Comparison of ENCODE assay signal across 7 cellular contexts in the genomic region with DNA sequence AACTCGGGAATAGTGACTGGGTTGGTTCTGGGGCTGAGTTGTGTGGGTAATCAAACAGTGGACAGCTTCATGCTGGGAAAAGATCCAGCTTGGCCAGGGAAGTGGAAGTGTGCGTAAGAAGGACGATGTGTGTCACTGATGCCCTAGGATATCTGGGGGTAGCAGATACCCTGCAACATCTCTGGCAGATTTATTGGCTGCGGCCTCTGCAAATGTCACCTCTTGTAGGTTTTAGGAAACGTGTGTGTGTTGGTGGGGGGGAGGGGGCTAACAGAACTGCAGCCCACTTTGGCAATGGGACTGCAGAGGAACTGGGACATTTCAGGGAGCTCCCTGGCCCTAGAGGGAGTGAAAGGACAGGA. TPM values are rescaled to one million over a fixed set of nuclear protein-coding genes. Genes with fewer than 3 reads are reported as not detected.
DNase-seq lines count a peak whose midpoint lies in the region; ATAC-seq lines count a peak whose summit lies in the region.

No MANE protein-coding gene starts in this region.

- peak overlapping the region; percentile 74; the same call in 1 of the 2 replicates for H3K4me3 ChIP-seq in HUES48 (ENCODE audit: low read depth, low read length)
- H3K4me3 ChIP-seq in iPS-18a (ENCODE audit: low read length), result peak overlapping the region; percentile 53

- peaks cover 8% of the 10 kb centered on the region for H3K36me3 Mint-ChIP-seq in activated T-helper 1 cell treated with anti-CD3 and anti-CD28 coated beads, Interleukin-12 subunit alpha, Interleukin-12 subunit beta, Interleukin-2, Interleukin-4 antibody, amounts not matched to agents 30 ng/mL and 10 ng/mL and 1 ng/mL, durations not matched to agents 14 hours and 24 hours and 36 hours (ENCODE audit: low read depth)
- no peaks in the 10 kb centered on the region for H3K36me3 Mint-ChIP-seq in stimulated activated memory B cell treated with anti-CD40 and anti-IgM and Interleukin-4, amounts not matched to agents 10 μg/mL and 1 μg/mL and 100 μg/mL, for 72 hours

- no peaks in the 10 kb centered on the region for H3K9me3 Mint-ChIP-seq in activated T-helper 1 cell treated with anti-CD3 and anti-CD28 coated beads, Interleukin-12 subunit alpha, Interleukin-12 subunit beta, Interleukin-2, Interleukin-4 antibody, amounts not matched to agents 30 ng/mL and 10 ng/mL and 1 ng/mL, durations not matched to agents 14 hours and 24 hours and 36 hours
- H3K9me3 Mint-ChIP-seq in stimulated activated memory B cell treated with anti-CD40 and anti-IgM and Interleukin-4, amounts not matched to agents 10 μg/mL and 1 μg/mL and 100 μg/mL, for 72 hours, result no peaks in the 10 kb centered on the region

- H3K27ac ChIP-seq in HUES48 (ENCODE audit: low read depth, low read length), result no peak overlapping the region
- H3K27ac ChIP-seq in iPS-18a (ENCODE audit: low read length), result no peak overlapping the region

- intact Hi-C loops in activated T-helper 1 cell treated with anti-CD3 and anti-CD28 coated beads, Interleukin-12 subunit alpha, Interleukin-12 subunit beta, Interleukin-2, Interleukin-4 antibody, amounts not matched to agents 30 ng/mL and 10 ng/mL and 1 ng/mL, durations not matched to agents 14 hours and 24 hours and 36 hours (cut with micrococcal nuclease), result loop anchor here (10.0 kb wide), 2 partner anchors 1371 to 1461 kb away; a partner anchor contains a TSS

- H3K4me1 Mint-ChIP-seq in activated T-helper 1 cell treated with anti-CD3 and anti-CD28 coated beads, Interleukin-12 subunit alpha, Interleukin-12 subunit beta, Interleukin-2, Interleukin-4 antibody, amounts not matched to agents 30 ng/mL and 10 ng/mL and 1 ng/mL, durations not matched to agents 14 hours and 24 hours and 36 hours (ENCODE audit: low read depth), result peaks cover 39% of the 10 kb centered on the region
- peaks cover 58% of the 10 kb centered on the region for H3K4me1 Mint-ChIP-seq in stimulated activated memory B cell treated with anti-CD40 and anti-IgM and Interleukin-4, amounts not matched to agents 10 μg/mL and 1 μg/mL and 100 μg/mL, for 72 hours

- ATAC-seq in stimulated activated memory B cell treated with anti-CD40 and anti-IgM and Interleukin-4, amounts not matched to agents 10 μg/mL and 1 μg/mL and 100 μg/mL, for 72 hours, result no peak
- no peak for ATAC-seq in HG03159 (IDR thresholded peaks at IDR 0.05; ENCODE audit: unreplicated experiment)

- H3K36me3 ChIP-seq in HUES48 (ENCODE audit: control insufficient read depth, insufficient read depth, low read length) (no peaks in the 10 kb centered on the region), iPS-18a (ENCODE audit: control insufficient read depth, low read depth, low read length) (no peaks in the 10 kb centered on the region)

- H3K27ac Mint-ChIP-seq in activated T-helper 1 cell treated with anti-CD3 and anti-CD28 coated beads, Interleukin-12 subunit alpha, Interleukin-12 subunit beta, Interleukin-2, Interleukin-4 antibody, amounts not matched to agents 30 ng/mL and 10 ng/mL and 1 ng/mL, durations not matched to agents 14 hours and 24 hours and 36 hours, result peak overlapping the region; percentile 81
- H3K27ac Mint-ChIP-seq in stimulated activated memory B cell treated with anti-CD40 and anti-IgM and Interleukin-4, amounts not matched to agents 10 μg/mL and 1 μg/mL and 100 μg/mL, for 72 hours, result peak overlapping the region; percentile 94

- no peak for DNase-seq in activated T-helper 1 cell treated with anti-CD3 and anti-CD28 coated beads, Interleukin-12 subunit alpha, Interleukin-12 subunit beta, Interleukin-2, Interleukin-4 antibody, amounts not matched to agents 30 ng/mL and 10 ng/mL and 1 ng/mL, durations not matched to agents 14 hours and 24 hours and 36 hours (ENCODE audit: low spot score)
- no peak for DNase-seq in NCI-H526 (lab: John Stamatoyannopoulos, UW)
- DNase-seq in activated effector memory CD4-positive, alpha-beta T cell treated with Interleukin-2 at 50 U/mL for 16 hours, result no peak

- no peak overlapping the region for H3K9ac ChIP-seq in HUES48 (ENCODE audit: low read depth, low read length)
- H3K9ac ChIP-seq in iPS-18a (ENCODE audit: low read length), result peak overlapping the region; percentile 45

- H3K27me3 ChIP-seq in HUES48 (ENCODE audit: control insufficient read depth, insufficient read depth, low read length) (peaks cover 37% of the 10 kb centered on the region), iPS-18a (ENCODE audit: control insufficient read depth, insufficient read depth, low read length) (peaks cover 47% of the 10 kb centered on the region)

- H3K4me1 ChIP-seq in HUES48 (ENCODE audit: control insufficient read depth, insufficient read depth, low read length), result peaks cover 44% of the 10 kb centered on the region
- H3K4me1 ChIP-seq in iPS-18a (ENCODE audit: control insufficient read depth, low read depth, low read length), result peaks cover 31% of the 10 kb centered on the region

- peaks cover 20% of the 10 kb centered on the region for H3K27me3 Mint-ChIP-seq in activated T-helper 1 cell treated with anti-CD3 and anti-CD28 coated beads, Interleukin-12 subunit alpha, Interleukin-12 subunit beta, Interleukin-2, Interleukin-4 antibody, amounts not matched to agents 30 ng/mL and 10 ng/mL and 1 ng/mL, durations not matched to agents 14 hours and 24 hours and 36 hours (ENCODE audit: insufficient read depth)
- H3K27me3 Mint-ChIP-seq in stimulated activated memory B cell treated with anti-CD40 and anti-IgM and Interleukin-4, amounts not matched to agents 10 μg/mL and 1 μg/mL and 100 μg/mL, for 72 hours, result no peaks in the 10 kb centered on the region

- peak overlapping the region; percentile 87 for H3K4me3 Mint-ChIP-seq in activated T-helper 1 cell treated with anti-CD3 and anti-CD28 coated beads, Interleukin-12 subunit alpha, Interleukin-12 subunit beta, Interleukin-2, Interleukin-4 antibody, amounts not matched to agents 30 ng/mL and 10 ng/mL and 1 ng/mL, durations not matched to agents 14 hours and 24 hours and 36 hours
- H3K4me3 Mint-ChIP-seq in stimulated activated memory B cell treated with anti-CD40 and anti-IgM and Interleukin-4, amounts not matched to agents 10 μg/mL and 1 μg/mL and 100 μg/mL, for 72 hours, result peak overlapping the region; percentile 92

- H3K9me3 ChIP-seq in HUES48 (ENCODE audit: control insufficient read depth, insufficient read depth, low read length) (no peaks in the 10 kb centered on the region), iPS-18a (ENCODE audit: control insufficient read depth, low read depth, low read length) (no peaks in the 10 kb centered on the region)

RNA-seq across cellular contexts. Expression of gene AGAP3, which starts 1.0 kb away (rescaled TPM):
- 52.9 and 58.0 TPM in 2 replicates for total RNA-seq in activated T-helper 1 cell treated with anti-CD3 and anti-CD28 coated beads, Interleukin-12 subunit alpha, Interleukin-12 subunit beta, Interleukin-2, Interleukin-4 antibody, amounts not matched to agents 30 ng/mL and 10 ng/mL and 1 ng/mL, durations not matched to agents 14 hours and 24 hours and 36 hours

RNA-seq across cellular contexts. Expression of gene TMUB1, which starts 2.0 kb away (rescaled TPM):
- 55.3 and 63.4 TPM in 2 replicates for total RNA-seq in activated T-helper 1 cell treated with anti-CD3 and anti-CD28 coated beads, Interleukin-12 subunit alpha, Interleukin-12 subunit beta, Interleukin-2, Interleukin-4 antibody, amounts not matched to agents 30 ng/mL and 10 ng/mL and 1 ng/mL, durations not matched to agents 14 hours and 24 hours and 36 hours

RNA-seq across cellular contexts. Expression of gene FASTK, which starts 4.7 kb away (rescaled TPM):
- 92.6 and 96.3 TPM in 2 replicates for total RNA-seq in activated T-helper 1 cell treated with anti-CD3 and anti-CD28 coated beads, Interleukin-12 subunit alpha, Interleukin-12 subunit beta, Interleukin-2, Interleukin-4 antibody, amounts not matched to agents 30 ng/mL and 10 ng/mL and 1 ng/mL, durations not matched to agents 14 hours and 24 hours and 36 hours

RNA-seq across cellular contexts. Expression of gene SLC4A2, which starts 25.9 kb away (rescaled TPM):
- total RNA-seq in activated T-helper 1 cell treated with anti-CD3 and anti-CD28 coated beads, Interleukin-12 subunit alpha, Interleukin-12 subunit beta, Interleukin-2, Interleukin-4 antibody, amounts not matched to agents 30 ng/mL and 10 ng/mL and 1 ng/mL, durations not matched to agents 14 hours and 24 hours and 36 hours, result 127 and 128 TPM in 2 replicates

RNA-seq across cellular contexts. Expression of gene CDK5, which starts 27.6 kb away (rescaled TPM):
- total RNA-seq in activated T-helper 1 cell treated with anti-CD3 and anti-CD28 coated beads, Interleukin-12 subunit alpha, Interleukin-12 subunit beta, Interleukin-2, Interleukin-4 antibody, amounts not matched to agents 30 ng/mL and 10 ng/mL and 1 ng/mL, durations not matched to agents 14 hours and 24 hours and 36 hours, result 24.9 and 28.1 TPM in 2 replicates
